Comparison of ENCODE assay signal across 1 cellular context in genomic region chr5:142012792-142013388, GRCh38.
TF ChIP-seq lines count a peak whose summit lies in the region.

Gene GNPDA1, minus strand, starts transcription at chr5:142013027. Its CDS starts 992 bp downstream, at chr5:142012035.

TF ChIP-seq in K562, 482 proteins besides CTCF, POLR2A, EP300 and RAD21 (continued from another document and continues in another):
- TF ChIP-seq MGA (IDR thresholded peaks at IDR 0.05) (peak; percentile 74), ZNF282 (CRISPR knock-in tag; IDR thresholded peaks at IDR 0.05) (no peak), PTBP1 (IDR thresholded peaks at IDR 0.05; ENCODE audit: low read depth, low read length) (no peak), TEAD1 (CRISPR knock-in tag; IDR thresholded peaks at IDR 0.05) (no peak), TAF7 (tag; IDR thresholded peaks at IDR 0.05) (no peak), KDM1A (IDR thresholded peaks at IDR 0.05) (no peak), THAP7 (CRISPR knock-in tag; IDR thresholded peaks at IDR 0.05) (no peak), KLF13 (tag; IDR thresholded peaks at IDR 0.05; ENCODE audit: borderline replicate concordance, low read depth) (no peak), SLC30A9 (CRISPR knock-in tag; IDR thresholded peaks at IDR 0.05) (no peak), NFRKB (IDR thresholded peaks at IDR 0.05; ENCODE audit: low read depth) (peak; percentile 53; the same call in 1 of the 2 replicates), KLF6 (CRISPR knock-in tag; IDR thresholded peaks at IDR 0.05; ENCODE audit: borderline replicate concordance) (no peak), KAT7 (CRISPR knock-in tag; IDR thresholded peaks at IDR 0.05; ENCODE audit: borderline replicate concordance) (no peak), FOXP1 (CRISPR knock-in tag; IDR thresholded peaks at IDR 0.05) (no peak), ZNF586 (CRISPR knock-in tag; conservative IDR thresholded peaks at IDR 0.05) (no peak), HDAC2 (IDR thresholded peaks at IDR 0.05) (no peak), E2F8 (IDR thresholded peaks at IDR 0.05; ENCODE audit: low read depth, partially characterized antibody) (no peak), ZNF408 (CRISPR knock-in tag; IDR thresholded peaks at IDR 0.05; ENCODE audit: low read depth) (no peak), ZNF77 (CRISPR knock-in tag; IDR thresholded peaks at IDR 0.05) (no peak), ETS2 (tag; IDR thresholded peaks at IDR 0.05; ENCODE audit: borderline replicate concordance, poor library complexity, severe bottlenecking) (no peak), GABPA (tag; conservative IDR thresholded peaks at IDR 0.05; ENCODE audit: low read depth) (peak; percentile 73), RFX7 (CRISPR knock-in tag; IDR thresholded peaks at IDR 0.05) (no peak), ZBTB7A (IDR thresholded peaks at IDR 0.05; ENCODE audit: borderline replicate concordance, control insufficient read depth, low read depth, low read length) (peak; percentile 53), NCOA2 (IDR thresholded peaks at IDR 0.05; ENCODE audit: partially characterized antibody in 2 of 2) (no peak), UBTF (IDR thresholded peaks at IDR 0.05; ENCODE audit: borderline replicate concordance in 1 of 2, low read depth in 2 of 2, low read length in 2 of 2) (peak in 1 of 2 experiments; percentile 75; a peak in 1 of 4 replicates), ZNF431 (CRISPR knock-in tag; IDR thresholded peaks at IDR 0.05) (no peak), MTA2 (IDR thresholded peaks at IDR 0.05; ENCODE audit: low read depth) (no peak), STAG1 (CRISPR knock-in tag; IDR thresholded peaks at IDR 0.05; ENCODE audit: borderline replicate concordance) (no peak), SMAD4 (CRISPR knock-in tag; conservative IDR thresholded peaks at IDR 0.05) (peak; percentile 93), ZNF449 (CRISPR knock-in tag; IDR thresholded peaks at IDR 0.05) (no peak), FOSL1 (tag; conservative IDR thresholded peaks at IDR 0.05) (peak; percentile 96), PHB2 (IDR thresholded peaks at IDR 0.05; ENCODE audit: low read depth) (no peak), ZBTB26 (CRISPR knock-in tag; IDR thresholded peaks at IDR 0.05) (no peak)
- TF ChIP-seq, protein P1, sequence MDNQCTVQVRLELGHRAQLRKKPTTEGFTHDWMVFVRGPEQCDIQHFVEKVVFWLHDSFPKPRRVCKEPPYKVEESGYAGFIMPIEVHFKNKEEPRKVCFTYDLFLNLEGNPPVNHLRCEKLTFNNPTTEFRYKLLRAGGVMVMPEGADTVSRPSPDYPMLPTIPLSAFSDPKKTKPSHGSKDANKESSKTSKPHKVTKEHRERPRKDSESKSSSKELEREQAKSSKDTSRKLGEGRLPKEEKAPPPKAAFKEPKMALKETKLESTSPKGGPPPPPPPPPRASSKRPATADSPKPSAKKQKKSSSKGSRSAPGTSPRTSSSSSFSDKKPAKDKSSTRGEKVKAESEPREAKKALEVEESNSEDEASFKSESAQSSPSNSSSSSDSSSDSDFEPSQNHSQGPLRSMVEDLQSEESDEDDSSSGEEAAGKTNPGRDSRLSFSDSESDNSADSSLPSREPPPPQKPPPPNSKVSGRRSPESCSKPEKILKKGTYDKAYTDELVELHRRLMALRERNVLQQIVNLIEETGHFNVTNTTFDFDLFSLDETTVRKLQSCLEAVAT (IDR thresholded peaks at IDR 0.05), result peak; percentile 10 to 35; a peak in 1 of 4 replicates
